ENCODE assay signal across 15 cellular contexts in the genomic region with DNA sequence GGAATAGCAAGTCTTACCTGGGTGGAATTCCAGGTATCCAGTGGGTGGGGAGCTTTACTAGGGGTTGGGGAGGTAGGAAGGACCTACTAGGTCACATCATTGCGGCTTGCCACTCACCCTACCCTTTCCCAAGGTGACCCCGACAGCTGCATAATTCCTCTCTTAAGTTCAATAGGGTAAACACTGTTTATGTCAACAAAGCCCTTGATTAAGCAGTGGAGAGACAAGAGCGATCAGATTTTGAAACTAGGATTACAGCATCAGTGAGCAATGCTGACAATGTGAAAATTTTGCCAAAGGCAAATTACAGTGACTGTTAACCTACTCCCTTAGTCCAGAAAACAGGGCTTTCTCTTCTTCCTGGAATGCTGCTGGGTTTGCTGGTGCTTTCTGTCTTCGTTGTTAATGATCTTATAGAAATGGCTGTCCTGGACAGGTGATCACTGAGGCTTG. TPM values are rescaled to one million over a fixed set of nuclear protein-coding genes. Genes with fewer than 3 reads are reported as not detected.
DNase-seq lines count a peak whose midpoint lies in the region; ATAC-seq lines count a peak whose summit lies in the region.
"Had no signal": no experiment of that assay in that cellular context is flagged by ENCODE, and none has a peak within 500 bp of the region (broad histone marks: within the 10 kb centered on the region; RNA-seq: fewer than 3 reads in every experiment).

No MANE protein-coding gene starts in this region.

- H3K27me3 Mint-ChIP-seq in activated T-helper 17 cell treated with anti-CD3 and anti-CD28 coated beads, Interleukin-2, amount 50 U/mL, for 72 hours: peaks cover 34% of the 10 kb centered on the region

- no peak overlapping the region for H3K4me3 Mint-ChIP-seq in activated T-helper 17 cell treated with anti-CD3 and anti-CD28 coated beads, Interleukin-2, amount 50 U/mL, for 72 hours
- H3K4me3 Mint-ChIP-seq: activated CD8-positive, alpha-beta T cell treated with anti-CD3 and anti-CD28 coated beads for 36 hours; CD4-positive, alpha-beta T cell had no signal

- H3K27ac Mint-ChIP-seq in activated T-helper 17 cell treated with anti-CD3 and anti-CD28 coated beads, Interleukin-2, amount 50 U/mL, for 72 hours: no peak overlapping the region
- H3K27ac Mint-ChIP-seq: activated CD8-positive, alpha-beta T cell treated with anti-CD3 and anti-CD28 coated beads for 36 hours; CD4-positive, alpha-beta T cell had no signal

- DNase-seq in Daoy (ENCODE audit: low read depth) (peak; percentile 38), NCI-H510A treated with DMSO at 0.1 percent for 48 hours (lab: John Stamatoyannopoulos, UW) (peak; percentile 81), fibroblast of gingiva (ENCODE audit: low read depth) (peak; percentile 75), myocyte (ENCODE audit: low read depth) (peak; percentile 2), activated gamma-delta T cell (lab: John Stamatoyannopoulos, UW) (no peak), ureter (ENCODE audit: low spot score) (no peak)
- DNase-seq: activated CD8-positive, alpha-beta T cell treated with anti-CD3 and anti-CD28 coated beads for 36 hours; CD4-positive, alpha-beta T cell; KG1; left ventricle myocardium inferior; NCI-H2227 treated with DMSO at 0.1 percent for 48 hours; retina had no signal

- H3K4me1 Mint-ChIP-seq in activated T-helper 17 cell treated with anti-CD3 and anti-CD28 coated beads, Interleukin-2, amount 50 U/mL, for 72 hours: no peaks in the 10 kb centered on the region

- no peak for ATAC-seq in HG02852 (IDR thresholded peaks at IDR 0.05; ENCODE audit: unreplicated experiment)
- ATAC-seq in activated T-helper 17 cell treated with anti-CD3 and anti-CD28 coated beads, Interleukin-2, amount 50 U/mL, for 72 hours (replicated peaks): no peak
- ATAC-seq: activated CD8-positive, alpha-beta T cell treated with anti-CD3 and anti-CD28 coated beads for 36 hours had no signal

- no peaks in the 10 kb centered on the region for H3K9me3 Mint-ChIP-seq in activated T-helper 17 cell treated with anti-CD3 and anti-CD28 coated beads, Interleukin-2, amount 50 U/mL, for 72 hours
- H3K9me3 Mint-ChIP-seq: activated CD8-positive, alpha-beta T cell treated with anti-CD3 and anti-CD28 coated beads for 36 hours; CD4-positive, alpha-beta T cell had no signal

- H3K36me3 Mint-ChIP-seq in activated T-helper 17 cell treated with anti-CD3 and anti-CD28 coated beads, Interleukin-2, amount 50 U/mL, for 72 hours (ENCODE audit: low read depth): no peaks in the 10 kb centered on the region

RNA-seq across cellular contexts. Expression of gene SLC19A3, which starts 14.5 kb away (rescaled TPM):
- total RNA-seq in Daoy (2014; rRNA removed; shearing (Covaris generic)): 0.63 and 1.2 TPM in 2 replicates
- total RNA-seq in myocyte (0.29 TPM in 1 of 2 replicates, not detected in the other), ureter (1.9 TPM)
- not detected for polyA plus RNA-seq in myocyte (2012)
- total RNA-seq in activated T-helper 17 cell treated with anti-CD3 and anti-CD28 coated beads, Interleukin-2, amount 50 U/mL, for 72 hours: not detected
- total RNA-seq: activated CD8-positive, alpha-beta T cell treated with anti-CD3 and anti-CD28 coated beads for 36 hours; CD4-positive, alpha-beta T cell; endothelial cell of umbilical vein had no signal

RNA-seq across cellular contexts. Expression of gene SCYGR6, which starts 21.3 kb away (rescaled TPM):
- total RNA-seq in Daoy (2014; rRNA removed; shearing (Covaris generic)): not detected in 2 replicates
- total RNA-seq in myocyte: not detected in 2 replicates
- not detected for polyA plus RNA-seq in myocyte (2012)
- not detected for total RNA-seq in ureter
- total RNA-seq in activated T-helper 17 cell treated with anti-CD3 and anti-CD28 coated beads, Interleukin-2, amount 50 U/mL, for 72 hours: not detected
- total RNA-seq: activated CD8-positive, alpha-beta T cell treated with anti-CD3 and anti-CD28 coated beads for 36 hours; CD4-positive, alpha-beta T cell; endothelial cell of umbilical vein; left ventricle myocardium inferior had no signal
- polyA plus RNA-seq: endothelial cell of umbilical vein had no signal

RNA-seq across cellular contexts. Expression of gene SCYGR7, which starts 24.8 kb away (rescaled TPM):
- not detected in 2 replicates for total RNA-seq in Daoy (2014; rRNA removed; shearing (Covaris generic))
- total RNA-seq in myocyte: not detected in 2 replicates
- polyA plus RNA-seq in myocyte (2012): not detected
- total RNA-seq in ureter: not detected
- not detected for total RNA-seq in activated T-helper 17 cell treated with anti-CD3 and anti-CD28 coated beads, Interleukin-2, amount 50 U/mL, for 72 hours
- total RNA-seq: activated CD8-positive, alpha-beta T cell treated with anti-CD3 and anti-CD28 coated beads for 36 hours; CD4-positive, alpha-beta T cell; endothelial cell of umbilical vein; left ventricle myocardium inferior had no signal
- polyA plus RNA-seq: endothelial cell of umbilical vein had no signal

RNA-seq across cellular contexts. Expression of gene SCYGR5, which starts 36.7 kb away (rescaled TPM):
- not detected in 2 replicates for total RNA-seq in Daoy (2014; rRNA removed; shearing (Covaris generic))
- not detected in 2 replicates for total RNA-seq in myocyte
- polyA plus RNA-seq in myocyte (2012): not detected
- not detected for total RNA-seq in ureter
- total RNA-seq in activated T-helper 17 cell treated with anti-CD3 and anti-CD28 coated beads, Interleukin-2, amount 50 U/mL, for 72 hours: not detected
- total RNA-seq: activated CD8-positive, alpha-beta T cell treated with anti-CD3 and anti-CD28 coated beads for 36 hours; CD4-positive, alpha-beta T cell; endothelial cell of umbilical vein; left ventricle myocardium inferior had no signal
- polyA plus RNA-seq: endothelial cell of umbilical vein had no signal

RNA-seq across cellular contexts. Expression of gene SCYGR8, which starts 42.4 kb away (rescaled TPM):
- total RNA-seq in Daoy (2014; rRNA removed; shearing (Covaris generic)): not detected in 2 replicates
- total RNA-seq in myocyte: not detected in 2 replicates
- polyA plus RNA-seq in myocyte (2012): not detected
- not detected for total RNA-seq in ureter
- not detected for total RNA-seq in activated T-helper 17 cell treated with anti-CD3 and anti-CD28 coated beads, Interleukin-2, amount 50 U/mL, for 72 hours
- total RNA-seq: activated CD8-positive, alpha-beta T cell treated with anti-CD3 and anti-CD28 coated beads for 36 hours; CD4-positive, alpha-beta T cell; endothelial cell of umbilical vein; left ventricle myocardium inferior had no signal
- polyA plus RNA-seq: endothelial cell of umbilical vein had no signal

Comparison
In these comparisons a context has a peak if more than half of its experiments do, and no peak if none do; other contexts are left out.
1. DNase-seq: peak in Daoy (single experiment), NCI-H510A treated with DMSO at 0.1 percent for 48 hours (single experiment), fibroblast of gingiva (single experiment) and myocyte (single experiment); none in activated gamma-delta T cell (single experiment) and ureter (single experiment).